29 cellular contexts compared by ENCODE assay signal in the genomic region with DNA sequence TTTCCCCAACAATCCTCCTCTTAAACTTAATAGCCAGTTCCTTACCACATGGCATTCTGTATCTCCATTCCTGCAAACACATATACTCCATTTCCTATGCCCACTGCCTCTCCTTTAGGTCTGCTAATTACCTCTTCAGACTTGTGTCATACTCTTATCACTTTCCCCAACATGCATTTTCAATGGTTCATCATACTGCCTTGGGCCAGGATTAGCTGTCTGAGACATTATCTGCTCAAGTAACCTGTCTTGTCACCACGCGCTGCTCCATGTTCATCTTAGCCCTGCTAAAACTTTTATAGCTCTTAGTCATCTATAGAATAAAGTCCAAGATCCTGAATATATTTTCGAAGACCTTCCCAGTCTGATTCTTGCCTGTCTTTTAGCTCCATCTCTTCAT.
"Had no signal": no experiment of that assay in that cellular context is flagged by ENCODE, and none has a peak within 500 bp of the region (broad histone marks: within the 10 kb centered on the region; RNA-seq: fewer than 3 reads in every experiment).

No MANE protein-coding gene starts in this region.

- ATAC-seq: activated CD4-positive, alpha-beta T cell treated with anti-CD3 and anti-CD28 coated beads for 36 hours; activated T-helper 17 cell treated with anti-CD3 and anti-CD28 coated beads, Interleukin-2, amount 50 U/mL, for 72 hours; T-cell had no signal

- H3K4me1 Mint-ChIP-seq: activated CD4-positive, alpha-beta memory T cell treated with anti-CD3 and anti-CD28 coated beads, Interleukin-2, amount 10 ng/mL, durations not matched to agents 7 days and 5 days; activated CD4-positive, alpha-beta T cell treated with anti-CD3 and anti-CD28 coated beads for 36 hours; activated naive CD4-positive, alpha-beta T cell treated with anti-CD3 and anti-CD28 coated beads, Interleukin-2, amount 10 ng/mL, durations not matched to agents 7 days and 5 days; activated naive CD8-positive, alpha-beta T cell treated with anti-CD3 and anti-CD28 coated beads for 36 hours; activated T-helper 17 cell treated with anti-CD3 and anti-CD28 coated beads, Interleukin-2, amount 50 U/mL, for 72 hours; T-cell had no signal

- H3K36me3 ChIP-seq: brain microvascular endothelial cell had no signal

- H3K36me3 Mint-ChIP-seq: activated naive CD4-positive, alpha-beta T cell treated with anti-CD3 and anti-CD28 coated beads, Interleukin-2, amount 10 ng/mL, durations not matched to agents 7 days and 5 days; activated naive CD8-positive, alpha-beta T cell treated with anti-CD3 and anti-CD28 coated beads for 36 hours; T-cell had no signal

- DNase-seq: activated CD4-positive, alpha-beta memory T cell treated with anti-CD3 and anti-CD28 coated beads, Interleukin-2, amount 10 ng/mL, durations not matched to agents 7 days and 5 days; activated CD4-positive, alpha-beta T cell treated with anti-CD3 and anti-CD28 coated beads for 36 hours; activated CD4-positive, alpha-beta T cell treated with anti-CD3 and anti-CD28 coated beads, Interleukin-2, amount 50 U/mL, for 1 hour; activated gamma-delta T cell; activated naive CD4-positive, alpha-beta T cell treated with anti-CD3 and anti-CD28 coated beads, Interleukin-2, amount 10 ng/mL, durations not matched to agents 7 days and 5 days; activated naive CD8-positive, alpha-beta T cell treated with anti-CD3 and anti-CD28 coated beads for 36 hours; activated T-cell treated with anti-CD3 and anti-CD28 coated beads for 4 hours; activated T-cell treated with anti-CD3 and anti-CD28 coated beads, Interleukin-2, amount 50 U/mL, for 48 hours; brain microvascular endothelial cell; cerebellar nuclear complex; Kasumi-1; KBM-7; NCI-H1048; NCI-H1417 treated with DMSO at 0.1 percent for 48 hours; NCI-H1694; NCI-H2029; NCI-H2107; NCI-H2171 treated with DMSO at 0.1 percent for 48 hours; NCI-H345; NCI-H510A; NCI-H526 treated with DMSO at 0.1 percent for 48 hours; NCI-H82; SHP77; T-cell; T-helper 2 cell; T1000 had no signal

- H3K27ac ChIP-seq: brain microvascular endothelial cell, VCaP had no signal

- H3K9me3 Mint-ChIP-seq: activated CD4-positive, alpha-beta memory T cell treated with anti-CD3 and anti-CD28 coated beads, Interleukin-2, amount 10 ng/mL, durations not matched to agents 7 days and 5 days; activated naive CD4-positive, alpha-beta T cell treated with anti-CD3 and anti-CD28 coated beads, Interleukin-2, amount 10 ng/mL, durations not matched to agents 7 days and 5 days; activated naive CD8-positive, alpha-beta T cell treated with anti-CD3 and anti-CD28 coated beads for 36 hours; activated T-helper 17 cell treated with anti-CD3 and anti-CD28 coated beads, Interleukin-2, amount 50 U/mL, for 72 hours; T-cell had no signal

- H3K27me3 Mint-ChIP-seq: activated naive CD4-positive, alpha-beta T cell treated with anti-CD3 and anti-CD28 coated beads, Interleukin-2, amount 10 ng/mL, durations not matched to agents 7 days and 5 days; activated naive CD8-positive, alpha-beta T cell treated with anti-CD3 and anti-CD28 coated beads for 36 hours; activated T-helper 17 cell treated with anti-CD3 and anti-CD28 coated beads, Interleukin-2, amount 50 U/mL, for 72 hours had no signal

- H3K4me3 Mint-ChIP-seq: activated CD4-positive, alpha-beta memory T cell treated with anti-CD3 and anti-CD28 coated beads, Interleukin-2, amount 10 ng/mL, durations not matched to agents 7 days and 5 days; activated CD4-positive, alpha-beta T cell treated with anti-CD3 and anti-CD28 coated beads for 36 hours; activated naive CD4-positive, alpha-beta T cell treated with anti-CD3 and anti-CD28 coated beads, Interleukin-2, amount 10 ng/mL, durations not matched to agents 7 days and 5 days; activated naive CD8-positive, alpha-beta T cell treated with anti-CD3 and anti-CD28 coated beads for 36 hours; activated T-helper 17 cell treated with anti-CD3 and anti-CD28 coated beads, Interleukin-2, amount 50 U/mL, for 72 hours; T-cell had no signal

- H3K27me3 ChIP-seq: brain microvascular endothelial cell had no signal

- FAIRE-seq: RCC 7860 had no signal

- H3K27ac Mint-ChIP-seq: activated CD4-positive, alpha-beta memory T cell treated with anti-CD3 and anti-CD28 coated beads, Interleukin-2, amount 10 ng/mL, durations not matched to agents 7 days and 5 days; activated CD4-positive, alpha-beta T cell treated with anti-CD3 and anti-CD28 coated beads for 36 hours; activated naive CD4-positive, alpha-beta T cell treated with anti-CD3 and anti-CD28 coated beads, Interleukin-2, amount 10 ng/mL, durations not matched to agents 7 days and 5 days; activated naive CD8-positive, alpha-beta T cell treated with anti-CD3 and anti-CD28 coated beads for 36 hours; activated T-helper 17 cell treated with anti-CD3 and anti-CD28 coated beads, Interleukin-2, amount 50 U/mL, for 72 hours; T-cell had no signal
